27 cellular contexts compared by ENCODE assay signal in the genomic region with DNA sequence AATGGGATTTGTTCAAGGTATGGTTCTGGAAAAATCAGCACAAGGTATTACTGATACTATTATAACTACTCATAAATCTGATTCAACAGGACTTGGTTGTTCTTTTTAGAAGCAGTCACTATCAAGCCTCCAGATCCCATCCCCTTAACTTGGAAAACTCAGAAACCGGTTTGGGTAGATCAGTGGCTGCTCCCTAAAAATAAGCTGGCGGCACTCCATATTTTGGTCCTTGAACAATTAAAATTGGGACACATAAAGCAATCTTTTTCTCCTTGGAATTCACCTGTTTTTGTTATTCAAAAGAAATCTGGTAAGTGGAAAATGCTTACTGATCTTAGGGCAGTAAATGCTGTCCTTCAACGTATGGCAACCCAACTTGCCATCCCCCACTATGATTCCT.
"Had no signal": no experiment of that assay in that cellular context is flagged by ENCODE, and none has a peak within 500 bp of the region (broad histone marks: within the 10 kb centered on the region; RNA-seq: fewer than 3 reads in every experiment).

No MANE protein-coding gene starts in this region.

- H3K27ac ChIP-seq: neutrophil, pancreas, psoas muscle, right lobe of liver, sigmoid colon, stomach, thoracic aorta, tibial artery, transverse colon, upper lobe of right lung, uterus had no signal

- H3K27me3 ChIP-seq: neutrophil, pancreas, right lobe of liver, sigmoid colon, stomach, transverse colon, upper lobe of right lung, uterus had no signal

- ATAC-seq: naive thymus-derived CD8-positive, alpha-beta T cell; natural killer cell treated with Interleukin-12 subunit alpha and Interleukin-12 subunit beta and Interleukin-15 and Interleukin-18, amount 100 ng/mL, for 72 hours; psoas muscle; right cardiac atrium; right lobe of liver; stimulated activated effector memory CD8-positive, alpha-beta T cell treated with anti-CD3 and anti-CD28 coated beads, Interleukin-12 subunit alpha, Interleukin-12 subunit beta, amount 100 ng/mL, for 72 hours; stimulated activated naive B cell treated with anti-CD40 and anti-IgM and Interleukin-4, amounts not matched to agents 10 μg/mL and 1 μg/mL and 100 μg/mL, for 72 hours had no signal

- H3K9me3 ChIP-seq: neutrophil, pancreas, psoas muscle, right lobe of liver, sigmoid colon, thoracic aorta, tibial artery, transverse colon, upper lobe of right lung, uterus had no signal

- H3K4me3 Mint-ChIP-seq: naive thymus-derived CD8-positive, alpha-beta T cell; natural killer cell treated with Interleukin-12 subunit alpha and Interleukin-12 subunit beta and Interleukin-15 and Interleukin-18, amount 100 ng/mL, for 72 hours; nephron progenitor cell; neural crest cell; stimulated activated effector memory CD8-positive, alpha-beta T cell treated with anti-CD3 and anti-CD28 coated beads, Interleukin-12 subunit alpha, Interleukin-12 subunit beta, amount 100 ng/mL, for 72 hours; stimulated activated naive B cell treated with anti-CD40 and anti-IgM and Interleukin-4, amounts not matched to agents 10 μg/mL and 1 μg/mL and 100 μg/mL, for 72 hours; stimulated activated naive CD8-positive, alpha-beta T cell treated with anti-CD3 and anti-CD28 coated beads, Interleukin-15, Interleukin-2, amounts not matched to agents 100 ng/mL and 50 ng/mL, for 24 hours; type B pancreatic cell had no signal

- H3K36me3 Mint-ChIP-seq: stimulated activated effector memory CD8-positive, alpha-beta T cell treated with anti-CD3 and anti-CD28 coated beads, Interleukin-12 subunit alpha, Interleukin-12 subunit beta, amount 100 ng/mL, for 72 hours had no signal

- DNase-seq: naive thymus-derived CD8-positive, alpha-beta T cell; nephron progenitor cell; nucleus accumbens; pancreas; psoas muscle; right cardiac atrium; right lobe of liver; sigmoid colon; small intestine; stimulated activated CD4-positive, alpha-beta T cell treated with anti-CD3 and anti-CD28 coated beads, Interleukin-15, amount 100 ng/mL, for 24 hours; stimulated activated CD4-positive, alpha-beta T cell treated with anti-CD3 and anti-CD28 coated beads, Interleukin-2, amount 100 ng/mL, for 24 hours; stimulated activated CD4-positive, alpha-beta T cell treated with anti-CD3 and anti-CD28 coated beads, Interleukin-2, amount 100 ng/mL, for 48 hours; stimulated activated CD4-positive, alpha-beta T cell treated with anti-CD3 and anti-CD28 coated beads, Interleukin-4, amount 100 ng/mL, for 24 hours; stimulated activated naive B cell treated with anti-CD40 and anti-IgM and Interleukin-4, amounts not matched to agents 10 μg/mL and 1 μg/mL and 100 μg/mL, for 72 hours; stimulated activated naive CD4-positive, alpha-beta T cell treated with Interleukin-2 at 50 U/mL for 16 hours; stomach; tibial artery; transverse colon; upper lobe of right lung; uterus had no signal

- H3K4me1 Mint-ChIP-seq: naive thymus-derived CD8-positive, alpha-beta T cell; nephron progenitor cell; neural crest cell had no signal

- H3K27ac Mint-ChIP-seq: natural killer cell treated with Interleukin-12 subunit alpha and Interleukin-12 subunit beta and Interleukin-15 and Interleukin-18, amount 100 ng/mL, for 72 hours; nephron progenitor cell; stimulated activated effector memory CD8-positive, alpha-beta T cell treated with anti-CD3 and anti-CD28 coated beads, Interleukin-12 subunit alpha, Interleukin-12 subunit beta, amount 100 ng/mL, for 72 hours; stimulated activated naive B cell treated with anti-CD40 and anti-IgM and Interleukin-4, amounts not matched to agents 10 μg/mL and 1 μg/mL and 100 μg/mL, for 72 hours; stimulated activated naive CD8-positive, alpha-beta T cell treated with anti-CD3 and anti-CD28 coated beads, Interleukin-15, Interleukin-2, amounts not matched to agents 100 ng/mL and 50 ng/mL, for 24 hours; type B pancreatic cell had no signal

- H3K9me3 Mint-ChIP-seq: natural killer cell treated with Interleukin-12 subunit alpha and Interleukin-12 subunit beta and Interleukin-15 and Interleukin-18, amount 100 ng/mL, for 72 hours; stimulated activated effector memory CD8-positive, alpha-beta T cell treated with anti-CD3 and anti-CD28 coated beads, Interleukin-12 subunit alpha, Interleukin-12 subunit beta, amount 100 ng/mL, for 72 hours; stimulated activated naive CD8-positive, alpha-beta T cell treated with anti-CD3 and anti-CD28 coated beads, Interleukin-15, Interleukin-2, amounts not matched to agents 100 ng/mL and 50 ng/mL, for 24 hours had no signal

- H3K36me3 ChIP-seq: pancreas, right lobe of liver, sigmoid colon, stomach, thoracic aorta, tibial artery, transverse colon, upper lobe of right lung, uterus had no signal

- H3K27me3 Mint-ChIP-seq: natural killer cell treated with Interleukin-12 subunit alpha and Interleukin-12 subunit beta and Interleukin-15 and Interleukin-18, amount 100 ng/mL, for 72 hours; stimulated activated naive B cell treated with anti-CD40 and anti-IgM and Interleukin-4, amounts not matched to agents 10 μg/mL and 1 μg/mL and 100 μg/mL, for 72 hours; stimulated activated naive CD8-positive, alpha-beta T cell treated with anti-CD3 and anti-CD28 coated beads, Interleukin-15, Interleukin-2, amounts not matched to agents 100 ng/mL and 50 ng/mL, for 24 hours; type B pancreatic cell had no signal

- H3K4me3 ChIP-seq: pancreas, psoas muscle, right lobe of liver, sigmoid colon, stomach, thoracic aorta, tibial artery, transverse colon, upper lobe of right lung, uterus had no signal

- H3K4me1 ChIP-seq: pancreas, psoas muscle, right lobe of liver, sigmoid colon, stomach, tibial artery, transverse colon, upper lobe of right lung, uterus had no signal
